In the genomic region with DNA sequence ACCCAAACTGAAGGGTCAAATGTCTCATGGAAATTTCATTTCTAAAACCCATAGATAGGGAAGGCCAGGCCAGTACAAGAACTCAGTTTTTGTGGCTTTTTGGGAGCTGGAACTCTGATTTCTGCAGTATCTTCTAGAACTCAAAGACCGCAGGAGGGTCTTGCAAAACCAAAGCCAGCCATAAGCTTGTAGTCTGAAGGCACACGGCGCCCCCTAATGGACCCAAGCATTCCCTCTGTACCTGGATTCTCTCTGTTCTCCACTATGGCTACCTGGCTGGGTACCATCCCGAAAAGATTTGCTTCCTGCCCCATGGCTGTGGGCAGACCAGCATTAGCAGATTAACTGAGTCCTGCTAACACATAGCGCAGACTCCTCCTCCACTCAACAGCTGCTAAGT, we compare ENCODE assay signal across 8 cellular contexts.
DNase-seq lines count a peak whose midpoint lies in the region; ATAC-seq, FAIRE-seq and TF ChIP-seq lines count a peak whose summit lies in the region.

No MANE protein-coding gene starts in this region.

- H3K9me2 ChIP-seq in Loucy (replicated peaks; ENCODE audit: low read depth, low read length) = no peaks in the 10 kb centered on the region

- H3F3A ChIP-seq in Loucy (ENCODE audit: low read depth) = no peaks in the 10 kb centered on the region

- TF ChIP-seq EP300 in suprapubic skin (IDR thresholded peaks at IDR 0.05) = no peak

- H3K4me1 ChIP-seq in Loucy (ENCODE audit: insufficient read depth, low read length, poor library complexity, severe bottlenecking) = peaks cover 9% of the 10 kb centered on the region
- peaks cover 4% of the 10 kb centered on the region for H3K4me1 ChIP-seq in suprapubic skin

- no peak for FAIRE-seq in H54 (lab: Jason Lieb, UNC)

- TF ChIP-seq POLR2A in suprapubic skin (IDR thresholded peaks at IDR 0.05) = no peak
- no peak for TF ChIP-seq POLR2A in H54 (IDR thresholded peaks at IDR 0.05; ENCODE audit: low read depth, low read length)

- ATAC-seq in GM21737 (IDR thresholded peaks at IDR 0.05; ENCODE audit: unreplicated experiment) = no peak

- 61% methylated on average over 5 of the region's 5 CpGs for WGBS in suprapubic skin

- no peaks in the 10 kb centered on the region for H4K20me1 ChIP-seq in Loucy (ENCODE audit: insufficient read depth, low read length, poor library complexity, severe bottlenecking)

- H3K9me3 ChIP-seq in Loucy (ENCODE audit: insufficient read depth, low read depth, low read length) (no peaks in the 10 kb centered on the region), suprapubic skin (no peaks in the 10 kb centered on the region)

- no peak overlapping the region for H3K27ac ChIP-seq in suprapubic skin

- no peaks in the 10 kb centered on the region for H3K27me3 ChIP-seq in Loucy (ENCODE audit: insufficient read depth, low read length, poor library complexity, severe bottlenecking)
- no peaks in the 10 kb centered on the region for H3K27me3 ChIP-seq in suprapubic skin

- H2AFZ ChIP-seq in Loucy (ENCODE audit: low read length) = no peak overlapping the region

- no peak overlapping the region for H3K9ac ChIP-seq in Loucy (ENCODE audit: low read depth, low read length, poor library complexity, severe bottlenecking)

- H3K4me3 ChIP-seq in Loucy (ENCODE audit: low read length, poor library complexity, severe bottlenecking) (no peak overlapping the region), suprapubic skin (no peak overlapping the region)

- DNase-seq in EL (peak; percentile 10), UCSD-AML1 (lab: John Stamatoyannopoulos, UW; ENCODE audit: unreplicated experiment) (peak; percentile 39), iPS-NIHi7 (ENCODE audit: extremely low spot score) (peak; percentile 80), suprapubic skin (ENCODE audit: low spot score in 2 of 2) (no peak), H54 (ENCODE audit: insufficient read length, low spot score) (no peak)
- no peak for DNase-seq in activated naive CD4-positive, alpha-beta T cell treated with anti-CD3 and anti-CD28 coated beads, Interleukin-2, amount 50 U/mL, for 16 hours

- TF ChIP-seq CTCF in Loucy (conservative IDR thresholded peaks at IDR 0.05; ENCODE audit: low read length) = peak; percentile 88
- peak in 1 of 2 donors; percentile 24 for TF ChIP-seq CTCF in suprapubic skin (IDR thresholded peaks at IDR 0.05)

- H3K36me3 ChIP-seq in Loucy (ENCODE audit: insufficient read depth, low read length) (no peaks in the 10 kb centered on the region), suprapubic skin (no peaks in the 10 kb centered on the region)

- no peaks in the 10 kb centered on the region for H3K79me2 ChIP-seq in Loucy (ENCODE audit: insufficient read depth, low read length)

- no peak overlapping the region for H3K4me2 ChIP-seq in Loucy (ENCODE audit: low read depth, low read length, poor library complexity, severe bottlenecking)

Comparison
In these comparisons a context has a peak if more than half of its experiments do, and no peak if none do; other contexts are left out.
1. DNase-seq: peak in EL (single experiment), UCSD-AML1 (single experiment) and iPS-NIHi7 (single experiment); none in suprapubic skin (0 of 2), activated naive CD4-positive, alpha-beta T cell treated with anti-CD3 and anti-CD28 coated beads, Interleukin-2, amount 50 U/mL, for 16 hours (single experiment) and H54 (single experiment).